26 cellular contexts compared by ENCODE assay signal in genomic region chr4:114072781-114073180, GRCh38.
DNase-seq lines count a peak whose midpoint lies in the region; ATAC-seq, FAIRE-seq and TF ChIP-seq lines count a peak whose summit lies in the region.
"Had no signal": no experiment of that assay in that cellular context is flagged by ENCODE, and none has a peak within 500 bp of the region (broad histone marks: within the 10 kb centered on the region; RNA-seq: fewer than 3 reads in every experiment).

No MANE protein-coding gene starts in this region.

- H3K27ac ChIP-seq in astrocyte (ENCODE audit: low read depth, low read length), result no peak overlapping the region
- H3K27ac ChIP-seq: BLaER1 had no signal

- no peaks in the 10 kb centered on the region for H3K27me3 ChIP-seq in astrocyte (ENCODE audit: insufficient read depth, low read length)
- H3K27me3 ChIP-seq: BE2C, BLaER1 had no signal

- peaks cover 9% of the 10 kb centered on the region for H3K9me3 Mint-ChIP-seq in astrocyte (ENCODE audit: unreplicated experiment)
- H3K9me3 Mint-ChIP-seq: CD8-positive, alpha-beta memory T cell had no signal

- no peak for FAIRE-seq in astrocyte (lab: Jason Lieb, UNC)
- FAIRE-seq: A204.1, GM12878, GM12892, GM19239 had no signal

- no peak overlapping the region for H3K4me3 ChIP-seq in astrocyte (ENCODE audit: insufficient read depth, low read depth, low read length)
- H3K4me3 ChIP-seq in fibroblast of the aortic adventitia (ENCODE audit: low read depth, low read length), result no peak overlapping the region
- H3K4me3 ChIP-seq: BLaER1, GM12878 had no signal

- DNase-seq in astrocyte (ENCODE audit: low read depth) (peak; percentile 73), fibroblast of the aortic adventitia (ENCODE audit: low read depth) (peak; percentile 24), islet precursor cell (no peak), NCI-H1092 treated with DMSO at 0.1 percent for 48 hours (lab: John Stamatoyannopoulos, UW) (no peak)
- DNase-seq: 8988T; ACHN; BE2C; C1 segment of cervical spinal cord; CD4-positive, alpha-beta memory T cell; CD4-positive, CD25-positive, alpha-beta regulatory T cell; CD8-positive, alpha-beta memory T cell; COR-L47; DMS 273 treated with DMSO at 0.1 percent for 48 hours; DMS153; DMS53; DMS79; DND-41; EL; GDM1 had no signal

- no peaks in the 10 kb centered on the region for H3K36me3 Mint-ChIP-seq in astrocyte (ENCODE audit: low read depth, unreplicated experiment)
- H3K36me3 Mint-ChIP-seq: CD14-positive monocyte; CD4-positive, alpha-beta memory T cell; CD4-positive, CD25-positive, alpha-beta regulatory T cell; CD8-positive, alpha-beta memory T cell had no signal

- no peaks in the 10 kb centered on the region for H3K9me3 ChIP-seq in astrocyte (ENCODE audit: insufficient read depth, low read depth, low read length)
- H3K9me3 ChIP-seq: BE2C, BLaER1 had no signal

- H3K4me2 ChIP-seq in astrocyte (ENCODE audit: low read length), result no peak overlapping the region
- H3K4me2 ChIP-seq: BLaER1 had no signal

- no peak overlapping the region for H3K9ac ChIP-seq in astrocyte (ENCODE audit: low read length)
- H3K9ac ChIP-seq: BLaER1 had no signal

- H3K36me3 ChIP-seq in astrocyte (ENCODE audit: insufficient read depth, low read length), result no peaks in the 10 kb centered on the region
- H3K36me3 ChIP-seq: BE2C, BLaER1 had no signal

- H3K4me1 Mint-ChIP-seq in astrocyte (ENCODE audit: low read depth, unreplicated experiment), result peaks cover 9% of the 10 kb centered on the region
- H3K4me1 Mint-ChIP-seq: CD14-positive monocyte had no signal

- H3K79me2 ChIP-seq in astrocyte (ENCODE audit: insufficient read depth, low read length), result no peaks in the 10 kb centered on the region

- TF ChIP-seq CTCF in astrocyte (IDR thresholded peaks at IDR 0.05; ENCODE audit: insufficient read depth, low read depth, low read length) (no peak), fibroblast of the aortic adventitia (IDR thresholded peaks at IDR 0.05; ENCODE audit: insufficient read depth, low read length) (no peak)

- no peaks in the 10 kb centered on the region for H3K27me3 Mint-ChIP-seq in astrocyte (ENCODE audit: low read depth, unreplicated experiment)

- H2AFZ ChIP-seq in astrocyte (ENCODE audit: low read depth, low read length), result no peak overlapping the region

- no peak overlapping the region for H3K27ac Mint-ChIP-seq in astrocyte (ENCODE audit: unreplicated experiment)
- H3K27ac Mint-ChIP-seq: CD14-positive monocyte; CD4-positive, alpha-beta memory T cell; CD4-positive, CD25-positive, alpha-beta regulatory T cell; CD8-positive, alpha-beta memory T cell had no signal

- H4K20me1 ChIP-seq in astrocyte (ENCODE audit: insufficient read depth, low read length), result no peaks in the 10 kb centered on the region
- H4K20me1 ChIP-seq: BLaER1 had no signal

- no peak for ATAC-seq in HG02678 (IDR thresholded peaks at IDR 0.05; ENCODE audit: unreplicated experiment)
- ATAC-seq: GM12878 had no signal

- H3K4me1 ChIP-seq in astrocyte (ENCODE audit: insufficient read depth, low read length), result peaks cover 9% of the 10 kb centered on the region
- H3K4me1 ChIP-seq: BE2C, BLaER1 had no signal

- H3K4me3 Mint-ChIP-seq in astrocyte (ENCODE audit: unreplicated experiment), result no peak overlapping the region
- H3K4me3 Mint-ChIP-seq: CD14-positive monocyte; CD4-positive, alpha-beta memory T cell; CD4-positive, CD25-positive, alpha-beta regulatory T cell; CD8-positive, alpha-beta memory T cell had no signal

Comparison
In these comparisons a context has a peak if more than half of its experiments do, and no peak if none do; other contexts are left out.
1. DNase-seq: peak in astrocyte (single experiment) and fibroblast of the aortic adventitia (single experiment); none in islet precursor cell (single experiment) and NCI-H1092 treated with DMSO at 0.1 percent for 48 hours (single experiment).